ENCODE assay signal across 14 cellular contexts in genomic region chr12:7090222-7090998, GRCh38. TPM values are rescaled to one million over a fixed set of nuclear protein-coding genes. Genes with fewer than 3 reads are reported as not detected.
DNase-seq lines count a peak whose midpoint lies in the region; ATAC-seq, FAIRE-seq and TF ChIP-seq lines count a peak whose summit lies in the region.
"Had no signal": no experiment of that assay in that cellular context is flagged by ENCODE, and none has a peak within 500 bp of the region (broad histone marks: within the 10 kb centered on the region; RNA-seq: fewer than 3 reads in every experiment).

No MANE protein-coding gene starts in this region.

- H2AFZ ChIP-seq in HepG2 (ENCODE audit: low read length) (no peak overlapping the region), osteoblast (ENCODE audit: low read length) (no peak overlapping the region)

- no TSS peak for BruUV-seq in HepG2 (replicated peaks; lab: Mats Ljungman, UMichigan)

- H3K4me3 ChIP-seq in liver (ENCODE audit: low read depth in 1 of 3, low read length in 3 of 3) (peak overlapping the region; percentile 63 to 87 (median 66)), HepG2 (replicated peaks in 1 of 3; ENCODE audit: insufficient read depth in 1 of 3, low read depth in 2 of 3, low read length in 3 of 3) (no peak overlapping the region), osteoblast (ENCODE audit: insufficient read depth, low read length) (no peak overlapping the region), vagina (peak overlapping the region; percentile 60 to 68)

- H4K20me1 ChIP-seq in HepG2 (ENCODE audit: insufficient read depth, low read length) (no peaks in the 10 kb centered on the region; the same call in 1 of the 2 replicates), osteoblast (ENCODE audit: insufficient read depth, low read length) (no peaks in the 10 kb centered on the region)

- ATAC-seq in HepG2: no peak
- ATAC-seq in foreskin keratinocyte: peak; percentile 27
- no peak for ATAC-seq in GM18867 (IDR thresholded peaks at IDR 0.05; ENCODE audit: unreplicated experiment)
- ATAC-seq in GM19324 (IDR thresholded peaks at IDR 0.05; ENCODE audit: low FRiP score, unreplicated experiment): no peak
- no peak for ATAC-seq in HG02973 (IDR thresholded peaks at IDR 0.05; ENCODE audit: unreplicated experiment)

- no peak for TF ChIP-seq CTCF in liver (IDR thresholded peaks at IDR 0.05; ENCODE audit: low read depth, low read length, missing input control)
- TF ChIP-seq CTCF in HepG2 (CRISPR knock-in tag; IDR thresholded peaks at IDR 0.05): no peak
- no peak for TF ChIP-seq CTCF in foreskin keratinocyte (conservative IDR thresholded peaks at IDR 0.05)
- no peak for TF ChIP-seq CTCF in osteoblast (IDR thresholded peaks at IDR 0.05; ENCODE audit: extremely low read depth, low read depth, low read length)
- no peak for TF ChIP-seq CTCF in vagina (IDR thresholded peaks at IDR 0.05)

- H3K9me3 ChIP-seq in liver (ENCODE audit: control insufficient read depth in 4 of 4, low read length in 3 of 4) (no peaks in the 10 kb centered on the region), HepG2 (ENCODE audit: low read length) (no peaks in the 10 kb centered on the region), osteoblast (ENCODE audit: low read depth, low read length) (no peaks in the 10 kb centered on the region), vagina (no peaks in the 10 kb centered on the region)
- H3K9me3 ChIP-seq: SK-N-SH had no signal

- in situ Hi-C loops in HepG2 (cut with HindIII; ENCODE audit: extremely low pct_ligation_motif_present, low pct_unique_long_range_greater_than_20kb): loop anchor here (5.0 kb wide), 1 partner anchor 33 kb away; no protein-coding TSS in a partner anchor

- CTCF ChIA-PET in HepG2 (lab: Yijun Ruan, JAX; ENCODE audit: low intra/inter-chr PET ratio, low total read pairs): interaction anchor here (5.0 kb wide), 1 partner anchor 30 kb away, joined by 45 read pairs; the partner anchor contains the start of gene C1S

- H3K27me3 ChIP-seq in liver (ENCODE audit: control insufficient read depth in 4 of 4, insufficient read depth in 4 of 4, low read length in 3 of 4): no peaks in the 10 kb centered on the region
- H3K27me3 ChIP-seq in HepG2 (ENCODE audit: control insufficient read depth in 1 of 2, insufficient read depth in 2 of 2, low read length in 2 of 2): peaks cover 0 to 2% of the 10 kb centered on the region in 2 experiments; a peak in 1 of 5 replicates
- no peaks in the 10 kb centered on the region for H3K27me3 ChIP-seq in foreskin keratinocyte
- peaks cover 3% of the 10 kb centered on the region for H3K27me3 ChIP-seq in osteoblast (ENCODE audit: insufficient read depth, low read length)
- no peaks in the 10 kb centered on the region for H3K27me3 ChIP-seq in vagina

- no peak for TF ChIP-seq RAD21 in liver (IDR thresholded peaks at IDR 0.05)
- no peak for TF ChIP-seq RAD21 in HepG2 (CRISPR knock-in tag; IDR thresholded peaks at IDR 0.05)

- TF ChIP-seq POLR2A in HepG2 (IDR thresholded peaks at IDR 0.05; ENCODE audit: insufficient read depth in 1 of 2, low read depth in 2 of 2, low read length in 2 of 2) (no peak), vagina (IDR thresholded peaks at IDR 0.05) (no peak)

- H3K4me2 ChIP-seq in HepG2 (ENCODE audit: low read depth, low read length) (no peak overlapping the region), osteoblast (ENCODE audit: insufficient read depth, low read length) (peak overlapping the region; percentile 99)
- H3K4me2 ChIP-seq: SK-N-SH had no signal

- H3K27ac ChIP-seq in liver (ENCODE audit: low read depth in 1 of 2, low read length in 2 of 2) (peak overlapping the region; percentile 64 to 89), HepG2 (ENCODE audit: extremely low read length, insufficient read depth, low read length) (no peak overlapping the region), foreskin keratinocyte (no peak overlapping the region), osteoblast (ENCODE audit: low read depth, low read length) (no peak overlapping the region), vagina (peak overlapping the region; percentile 94)

- DNase-seq in HepG2 (ENCODE audit: low spot score) (no peak), foreskin keratinocyte (no peak), osteoblast (ENCODE audit: insufficient read length, low spot score, missing footprints) (peak; percentile 58), vagina (ENCODE audit: extremely low spot score in 2 of 2) (no peak)
- DNase-seq: activated naive CD4-positive, alpha-beta T cell treated with anti-CD3 and anti-CD28 coated beads, Interleukin-2, amount 50 U/mL, for 16 hours; HCEC 1CT; MM.1S; NCI-H526; SK-N-SH had no signal

- no peak for TF ChIP-seq EP300 in HepG2 (IDR thresholded peaks at IDR 0.05; ENCODE audit: low read depth in 2 of 2, low read length in 2 of 2)
- TF ChIP-seq EP300 in HepG2 (CRISPR knock-in tag; IDR thresholded peaks at IDR 0.05; ENCODE audit: borderline replicate concordance): no peak

- WGBS in liver: 48% methylated on average over 16 of the region's 16 CpGs
- 80% methylated on average over 14 of the region's 16 CpGs for WGBS in HepG2 (ENCODE audit: low lambda C conversion rate)

- intact Hi-C loops in HepG2 (cut with micrococcal nuclease; ENCODE audit: unreplicated experiment): no loop called here
- intact Hi-C loops in vagina (cut with DNase I): loop anchor here (5.0 kb wide), 1 partner anchor 148 kb away; the partner anchor contains the start of genes C12orf57 and RNU7-1

- POLR2A ChIA-PET in HepG2 (lab: Yijun Ruan, JAX): interaction anchor here (1.2 to 2.7 kb wide), 3 partner anchors 18 to 147 kb away, joined by 4 to 11 read pairs (median 5); partner anchors contain the start of genes C12orf57, C1RL, C1S and RNU7-1

- H3K79me2 ChIP-seq in HepG2 (ENCODE audit: insufficient read depth, low read length) (no peaks in the 10 kb centered on the region), osteoblast (ENCODE audit: insufficient read depth, low read length) (no peaks in the 10 kb centered on the region)

- H3K36me3 ChIP-seq in liver (ENCODE audit: control insufficient read depth in 4 of 4, insufficient read depth in 3 of 4, low read depth in 1 of 4, low read length in 3 of 4): peaks cover 2 to 42% (median 34%) of the 10 kb centered on the region in 4 donors
- no peaks in the 10 kb centered on the region for H3K36me3 ChIP-seq in HepG2 (replicated peaks in 1 of 2; ENCODE audit: control insufficient read depth in 1 of 2, insufficient read depth in 2 of 2, low read length in 2 of 2)
- peaks cover 24% of the 10 kb centered on the region for H3K36me3 ChIP-seq in osteoblast (ENCODE audit: insufficient read depth, low read length)
- peaks cover 0 to 36% of the 10 kb centered on the region in 2 donors for H3K36me3 ChIP-seq in vagina

- H3K4me1 ChIP-seq in liver (ENCODE audit: control insufficient read depth in 4 of 4, insufficient read depth in 4 of 4, low read length in 3 of 4) (peaks cover 9 to 42% (median 33%) of the 10 kb centered on the region in 4 donors), HepG2 (ENCODE audit: insufficient read depth, low read length) (peaks cover 27% of the 10 kb centered on the region), foreskin keratinocyte (no peaks in the 10 kb centered on the region), osteoblast (ENCODE audit: insufficient read depth, low read length) (peaks cover 23% of the 10 kb centered on the region), vagina (peaks cover 53% of the 10 kb centered on the region)

- peak overlapping the region; percentile 75 to 78 for H3K9ac ChIP-seq in liver (ENCODE audit: low read depth in 1 of 2, low read length in 2 of 2)
- H3K9ac ChIP-seq in HepG2 (ENCODE audit: insufficient read depth, low read depth, low read length): no peak overlapping the region
- H3K9ac ChIP-seq: SK-N-SH had no signal

- no peak for FAIRE-seq in HepG2 (lab: Jason Lieb, UNC)

RNA-seq across cellular contexts. Expression of gene C1R, which starts 1.8 kb away (rescaled TPM):
- total RNA-seq in liver (1,000 to 10,000 TPM in 1 of 2 donors, 100 to 1,000 TPM in 1; 211 to 1,249 TPM), HepG2 (2016; rRNA removed; fragmentation: Illumina TruSeq; extraction: Trizol) (1.7 and 3.5 TPM in 2 replicates), foreskin keratinocyte (6.1 and 7.8 TPM in 2 replicates), osteoblast (313 and 330 TPM in 2 replicates), vagina (830 TPM)
- polyA plus RNA-seq in liver (1,000 to 10,000 TPM; 1,058 to 1,822 TPM), HepG2 (2011; rRNA removed) (6.5 and 11.2 TPM in 2 replicates), foreskin keratinocyte (7.0 and 8.9 TPM in 2 replicates)
- total RNA-seq in HepG2 (2016; cell fraction: cytosol; rRNA removed; fragmentation: Illumina TruSeq; extraction: Trizol; ENCODE audit: low read depth): 0.44 and 0.61 TPM in 2 replicates
- total RNA-seq in HepG2 (2016; cell fraction: insoluble cytoplasmic fraction; rRNA removed; fragmentation: Illumina TruSeq; extraction: Trizol): 2.6 and 4.1 TPM in 2 replicates
- total RNA-seq in HepG2 (2016; cell fraction: membrane; rRNA removed; fragmentation: Illumina TruSeq; extraction: Trizol): 0.93 and 1.4 TPM in 2 replicates
- 3.8 and 4.3 TPM in 2 replicates for total RNA-seq in HepG2 (2016; cell fraction: nucleus; rRNA removed; fragmentation: Illumina TruSeq; extraction: Trizol)
- polyA plus RNA-seq in HepG2 (2011; cell fraction: cytosol; rRNA removed): 6.2 and 6.5 TPM in 2 replicates
- polyA plus RNA-seq in HepG2 (2011; cell fraction: nucleus; rRNA removed): 6.1 and 8.4 TPM in 2 replicates
- 1.2 and 1.9 TPM in 2 replicates for polyA plus RNA-seq in HepG2 (2012)
- polyA plus RNA-seq in HepG2 (2016; cell fraction: cytosol; fragmentation: Illumina TruSeq; extraction: Trizol; ENCODE audit: low read depth): 0.42 and 0.57 TPM in 2 replicates
- 1.6 and 2.2 TPM in 2 replicates for polyA plus RNA-seq in HepG2 (2016; cell fraction: insoluble cytoplasmic fraction; fragmentation: Illumina TruSeq; extraction: Trizol; ENCODE audit: low read depth)
- polyA plus RNA-seq in HepG2 (2016; cell fraction: membrane; fragmentation: Illumina TruSeq; extraction: Trizol; ENCODE audit: low read depth): 1.2 and 1.3 TPM in 2 replicates
- polyA plus RNA-seq in HepG2 (2016; cell fraction: nucleus; fragmentation: Illumina TruSeq; extraction: Trizol; ENCODE audit: insufficient read depth, low read depth): 6.5 and 7.1 TPM in 2 replicates
- 3.3 and 5.9 TPM in 2 replicates for polyA minus RNA-seq in HepG2 (2011; rRNA and poly(A)+ RNA removed; ENCODE audit: low replicate concordance)
- polyA minus RNA-seq in HepG2 (2011; cell fraction: cytosol; rRNA and poly(A)+ RNA removed): 0.70 and 1.3 TPM in 2 replicates
- polyA minus RNA-seq in HepG2 (2011; cell fraction: nucleus; rRNA and poly(A)+ RNA removed): 1.7 and 2.7 TPM in 2 replicates

RNA-seq across cellular contexts. Expression of gene C1RL, which starts 18.6 kb away (rescaled TPM):
- total RNA-seq in liver: 100 to 1,000 TPM in 1 of 2 donors, 10 to 100 TPM in 1; 67.5 to 188 TPM
- 100 to 1,000 TPM; 104 to 145 TPM for polyA plus RNA-seq in liver
- 14.2 and 28.9 TPM in 2 replicates for total RNA-seq in HepG2 (2016; rRNA removed; fragmentation: Illumina TruSeq; extraction: Trizol)
- total RNA-seq in HepG2 (2016; cell fraction: cytosol; rRNA removed; fragmentation: Illumina TruSeq; extraction: Trizol; ENCODE audit: low read depth): 4.9 and 5.6 TPM in 2 replicates
- 14.6 and 24.7 TPM in 2 replicates for total RNA-seq in HepG2 (2016; cell fraction: insoluble cytoplasmic fraction; rRNA removed; fragmentation: Illumina TruSeq; extraction: Trizol)
- 9.1 and 10.3 TPM in 2 replicates for total RNA-seq in HepG2 (2016; cell fraction: membrane; rRNA removed; fragmentation: Illumina TruSeq; extraction: Trizol)
- total RNA-seq in HepG2 (2016; cell fraction: nucleus; rRNA removed; fragmentation: Illumina TruSeq; extraction: Trizol): 30.9 and 42.1 TPM in 2 replicates
- 53.1 and 73.4 TPM in 2 replicates for polyA plus RNA-seq in HepG2 (2011; rRNA removed)
- 32.8 and 36.0 TPM in 2 replicates for polyA plus RNA-seq in HepG2 (2011; cell fraction: cytosol; rRNA removed)
- 60.3 and 87.6 TPM in 2 replicates for polyA plus RNA-seq in HepG2 (2011; cell fraction: nucleus; rRNA removed)
- polyA plus RNA-seq in HepG2 (2012): 22.3 and 28.7 TPM in 2 replicates
- polyA plus RNA-seq in HepG2 (2016; cell fraction: cytosol; fragmentation: Illumina TruSeq; extraction: Trizol; ENCODE audit: low read depth): 3.0 and 3.5 TPM in 2 replicates
- polyA plus RNA-seq in HepG2 (2016; cell fraction: insoluble cytoplasmic fraction; fragmentation: Illumina TruSeq; extraction: Trizol; ENCODE audit: low read depth): 14.0 and 14.1 TPM in 2 replicates
- 5.6 and 7.3 TPM in 2 replicates for polyA plus RNA-seq in HepG2 (2016; cell fraction: membrane; fragmentation: Illumina TruSeq; extraction: Trizol; ENCODE audit: low read depth)
- 51.4 and 56.2 TPM in 2 replicates for polyA plus RNA-seq in HepG2 (2016; cell fraction: nucleus; fragmentation: Illumina TruSeq; extraction: Trizol; ENCODE audit: insufficient read depth, low read depth)
- 41.3 and 114 TPM in 2 replicates for polyA minus RNA-seq in HepG2 (2011; rRNA and poly(A)+ RNA removed; ENCODE audit: low replicate concordance)
- polyA minus RNA-seq in HepG2 (2011; cell fraction: cytosol; rRNA and poly(A)+ RNA removed): 30.1 and 38.2 TPM in 2 replicates
- 34.5 and 39.2 TPM in 2 replicates for polyA minus RNA-seq in HepG2 (2011; cell fraction: nucleus; rRNA and poly(A)+ RNA removed)
- total RNA-seq in foreskin keratinocyte: 11.3 and 13.4 TPM in 2 replicates
- 5.7 and 5.9 TPM in 2 replicates for polyA plus RNA-seq in foreskin keratinocyte
- 63.7 and 67.5 TPM in 2 replicates for total RNA-seq in osteoblast
- 122 TPM for total RNA-seq in vagina

RNA-seq across cellular contexts. Expression of gene C1S, which starts 29.9 kb away (rescaled TPM):
- total RNA-seq in liver (1,000 to 10,000 TPM in 1 of 2 donors, 100 to 1,000 TPM in 1; 267 to 2,029 TPM), HepG2 (2016; rRNA removed; fragmentation: Illumina TruSeq; extraction: Trizol) (8.2 and 18.2 TPM in 2 replicates), foreskin keratinocyte (1.3 and 1.9 TPM in 2 replicates), osteoblast (443 and 478 TPM in 2 replicates), vagina (541 TPM)
- polyA plus RNA-seq in liver (1,000 to 10,000 TPM; 1,439 to 1,696 TPM), HepG2 (2011; rRNA removed) (14.5 and 23.3 TPM in 2 replicates), foreskin keratinocyte (0.97 and 1.0 TPM in 2 replicates)
- total RNA-seq in HepG2 (2016; cell fraction: cytosol; rRNA removed; fragmentation: Illumina TruSeq; extraction: Trizol; ENCODE audit: low read depth): 2.7 and 2.8 TPM in 2 replicates
- 8.4 and 18.7 TPM in 2 replicates for total RNA-seq in HepG2 (2016; cell fraction: insoluble cytoplasmic fraction; rRNA removed; fragmentation: Illumina TruSeq; extraction: Trizol)
- 3.2 and 3.7 TPM in 2 replicates for total RNA-seq in HepG2 (2016; cell fraction: membrane; rRNA removed; fragmentation: Illumina TruSeq; extraction: Trizol)
- total RNA-seq in HepG2 (2016; cell fraction: nucleus; rRNA removed; fragmentation: Illumina TruSeq; extraction: Trizol): 17.9 and 19.4 TPM in 2 replicates
- polyA plus RNA-seq in HepG2 (2011; cell fraction: cytosol; rRNA removed): 9.6 and 18.5 TPM in 2 replicates
- 14.4 and 22.0 TPM in 2 replicates for polyA plus RNA-seq in HepG2 (2011; cell fraction: nucleus; rRNA removed)
- polyA plus RNA-seq in HepG2 (2012): 9.8 and 10.0 TPM in 2 replicates
- polyA plus RNA-seq in HepG2 (2016; cell fraction: cytosol; fragmentation: Illumina TruSeq; extraction: Trizol; ENCODE audit: low read depth): 0.91 and 1.0 TPM in 2 replicates
- 6.4 and 6.7 TPM in 2 replicates for polyA plus RNA-seq in HepG2 (2016; cell fraction: insoluble cytoplasmic fraction; fragmentation: Illumina TruSeq; extraction: Trizol; ENCODE audit: low read depth)
- 1.8 and 2.2 TPM in 2 replicates for polyA plus RNA-seq in HepG2 (2016; cell fraction: membrane; fragmentation: Illumina TruSeq; extraction: Trizol; ENCODE audit: low read depth)
- 26.0 and 30.9 TPM in 2 replicates for polyA plus RNA-seq in HepG2 (2016; cell fraction: nucleus; fragmentation: Illumina TruSeq; extraction: Trizol; ENCODE audit: insufficient read depth, low read depth)
- 3.8 and 12.0 TPM in 2 replicates for polyA minus RNA-seq in HepG2 (2011; rRNA and poly(A)+ RNA removed; ENCODE audit: low replicate concordance)
- polyA minus RNA-seq in HepG2 (2011; cell fraction: cytosol; rRNA and poly(A)+ RNA removed): 7.0 and 14.3 TPM in 2 replicates
- polyA minus RNA-seq in HepG2 (2011; cell fraction: nucleus; rRNA and poly(A)+ RNA removed): 14.0 and 26.4 TPM in 2 replicates

RNA-seq across cellular contexts. Expression of gene RBP5, which starts 38.3 kb away (rescaled TPM):
- total RNA-seq in liver: 10 to 100 TPM; 12.9 to 47.1 TPM
- polyA plus RNA-seq in liver: 100 to 1,000 TPM in 1 of 2 donors, 10 to 100 TPM in 1; 80.2 to 108 TPM
- 19.8 and 21.4 TPM in 2 replicates for total RNA-seq in HepG2 (2016; rRNA removed; fragmentation: Illumina TruSeq; extraction: Trizol)
- 9.8 and 10.8 TPM in 2 replicates for total RNA-seq in HepG2 (2016; cell fraction: cytosol; rRNA removed; fragmentation: Illumina TruSeq; extraction: Trizol; ENCODE audit: low read depth)
- total RNA-seq in HepG2 (2016; cell fraction: insoluble cytoplasmic fraction; rRNA removed; fragmentation: Illumina TruSeq; extraction: Trizol): 19.4 and 22.0 TPM in 2 replicates
- 10.5 and 10.7 TPM in 2 replicates for total RNA-seq in HepG2 (2016; cell fraction: membrane; rRNA removed; fragmentation: Illumina TruSeq; extraction: Trizol)
- 10.1 and 12.6 TPM in 2 replicates for total RNA-seq in HepG2 (2016; cell fraction: nucleus; rRNA removed; fragmentation: Illumina TruSeq; extraction: Trizol)
- polyA plus RNA-seq in HepG2 (2011; rRNA removed): 13.8 and 17.5 TPM in 2 replicates
- 11.8 and 12.1 TPM in 2 replicates for polyA plus RNA-seq in HepG2 (2011; cell fraction: cytosol; rRNA removed)
- polyA plus RNA-seq in HepG2 (2011; cell fraction: nucleus; rRNA removed): 32.8 and 44.7 TPM in 2 replicates
- 13.0 and 19.0 TPM in 2 replicates for polyA plus RNA-seq in HepG2 (2012)
- polyA plus RNA-seq in HepG2 (2016; cell fraction: cytosol; fragmentation: Illumina TruSeq; extraction: Trizol; ENCODE audit: low read depth): 11.0 and 15.5 TPM in 2 replicates
- polyA plus RNA-seq in HepG2 (2016; cell fraction: insoluble cytoplasmic fraction; fragmentation: Illumina TruSeq; extraction: Trizol; ENCODE audit: low read depth): 28.5 and 29.8 TPM in 2 replicates
- polyA plus RNA-seq in HepG2 (2016; cell fraction: membrane; fragmentation: Illumina TruSeq; extraction: Trizol; ENCODE audit: low read depth): 9.1 and 12.4 TPM in 2 replicates
- polyA plus RNA-seq in HepG2 (2016; cell fraction: nucleus; fragmentation: Illumina TruSeq; extraction: Trizol; ENCODE audit: insufficient read depth, low read depth): 23.8 and 24.2 TPM in 2 replicates
- 17.1 TPM in 1 of 2 replicates, not detected in the other for polyA minus RNA-seq in HepG2 (2011; rRNA and poly(A)+ RNA removed; ENCODE audit: low replicate concordance)
- 5.3 and 5.5 TPM in 2 replicates for polyA minus RNA-seq in HepG2 (2011; cell fraction: cytosol; rRNA and poly(A)+ RNA removed)
- polyA minus RNA-seq in HepG2 (2011; cell fraction: nucleus; rRNA and poly(A)+ RNA removed): 12.1 and 20.4 TPM in 2 replicates
- total RNA-seq in foreskin keratinocyte: not detected in 2 replicates
- not detected in 2 replicates for polyA plus RNA-seq in foreskin keratinocyte
- not detected in 2 replicates for total RNA-seq in osteoblast
- total RNA-seq in vagina: 3.7 TPM
- total RNA-seq: G401 had no signal

RNA-seq across cellular contexts. Expression of gene CLSTN3, which starts 39.8 kb away (rescaled TPM):
- total RNA-seq in liver (10 to 100 TPM; 27.1 to 37.2 TPM), HepG2 (2016; rRNA removed; fragmentation: Illumina TruSeq; extraction: Trizol) (10.8 and 26.2 TPM in 2 replicates), foreskin keratinocyte (5.7 and 6.7 TPM in 2 replicates), osteoblast (6.2 and 7.6 TPM in 2 replicates), vagina (46.2 TPM)
- polyA plus RNA-seq in liver (10 to 100 TPM in 1 of 2 donors, 1 to 10 TPM in 1; 6.1 to 26.5 TPM), HepG2 (2011; rRNA removed) (94.1 and 118 TPM in 2 replicates), foreskin keratinocyte (6.1 and 6.7 TPM in 2 replicates)
- total RNA-seq in HepG2 (2016; cell fraction: cytosol; rRNA removed; fragmentation: Illumina TruSeq; extraction: Trizol; ENCODE audit: low read depth): 2.9 and 3.7 TPM in 2 replicates
- 10.0 and 27.0 TPM in 2 replicates for total RNA-seq in HepG2 (2016; cell fraction: insoluble cytoplasmic fraction; rRNA removed; fragmentation: Illumina TruSeq; extraction: Trizol)
- 5.3 TPM in 2 replicates for total RNA-seq in HepG2 (2016; cell fraction: membrane; rRNA removed; fragmentation: Illumina TruSeq; extraction: Trizol)
- 35.4 and 43.8 TPM in 2 replicates for total RNA-seq in HepG2 (2016; cell fraction: nucleus; rRNA removed; fragmentation: Illumina TruSeq; extraction: Trizol)
- polyA plus RNA-seq in HepG2 (2011; cell fraction: cytosol; rRNA removed): 79.5 and 81.3 TPM in 2 replicates
- 155 and 157 TPM in 2 replicates for polyA plus RNA-seq in HepG2 (2011; cell fraction: nucleus; rRNA removed)
- 61.8 and 69.9 TPM in 2 replicates for polyA plus RNA-seq in HepG2 (2012)
- 1.3 and 2.0 TPM in 2 replicates for polyA plus RNA-seq in HepG2 (2016; cell fraction: cytosol; fragmentation: Illumina TruSeq; extraction: Trizol; ENCODE audit: low read depth)
- polyA plus RNA-seq in HepG2 (2016; cell fraction: insoluble cytoplasmic fraction; fragmentation: Illumina TruSeq; extraction: Trizol; ENCODE audit: low read depth): 9.0 and 11.0 TPM in 2 replicates
- polyA plus RNA-seq in HepG2 (2016; cell fraction: membrane; fragmentation: Illumina TruSeq; extraction: Trizol; ENCODE audit: low read depth): 3.0 and 3.4 TPM in 2 replicates
- 67.7 and 79.8 TPM in 2 replicates for polyA plus RNA-seq in HepG2 (2016; cell fraction: nucleus; fragmentation: Illumina TruSeq; extraction: Trizol; ENCODE audit: insufficient read depth, low read depth)
- polyA minus RNA-seq in HepG2 (2011; rRNA and poly(A)+ RNA removed; ENCODE audit: low replicate concordance): 46.9 and 191 TPM in 2 replicates
- 49.9 and 80.8 TPM in 2 replicates for polyA minus RNA-seq in HepG2 (2011; cell fraction: cytosol; rRNA and poly(A)+ RNA removed)
- 47.9 and 63.4 TPM in 2 replicates for polyA minus RNA-seq in HepG2 (2011; cell fraction: nucleus; rRNA and poly(A)+ RNA removed)

Comparison
In these comparisons a context has a peak if more than half of its experiments do, and no peak if none do; other contexts are left out.
1. H3K27ac ChIP-seq: peak in liver (2 of 2) and vagina (single experiment); none in HepG2 (single experiment), foreskin keratinocyte (single experiment) and osteoblast (single experiment).
2. H3K4me3 ChIP-seq: peak in liver (3 of 3) and vagina (2 of 2); none in HepG2 (0 of 3) and osteoblast (single experiment).
3. RNA of gene C1R, which starts 1.8 kb away (total RNA-seq): 211 to 1,249 TPM in liver, 830 TPM in vagina (single experiment) and 313 to 330 TPM in osteoblast; 6.1 to 7.8 TPM in foreskin keratinocyte and 0.44 to 4.3 TPM in HepG2; every median in the first group is over 10 times any median in the second.
4. RNA of gene C1S, which starts 29.9 kb away (total RNA-seq): 267 to 2,029 TPM in liver, 541 TPM in vagina (single experiment) and 443 to 478 TPM in osteoblast; 2.7 to 19.4 TPM in HepG2 and 1.3 to 1.9 TPM in foreskin keratinocyte; every median in the first group is over 10 times any median in the second.